In genomic region chr20:61927193-61927825, GRCh38 we compare ENCODE assay signal across 29 cellular contexts.
"Had no signal": no experiment of that assay in that cellular context is flagged by ENCODE, and none has a peak within 500 bp of the region (broad histone marks: within the 10 kb centered on the region; RNA-seq: fewer than 3 reads in every experiment).

No MANE protein-coding gene starts in this region.

- H3K4me3 ChIP-seq: breast epithelium, K562 had no signal

- FAIRE-seq: K562 had no signal

- H3K36me3 ChIP-seq: breast epithelium had no signal

- DNase-seq: activated CD4-positive, alpha-beta T cell treated with anti-CD3 and anti-CD28 coated beads for 48 hours; activated CD4-positive, alpha-beta T cell treated with anti-CD3 and anti-CD28 coated beads, Interleukin-2, amount 50 U/mL, for 48 hours; activated CD4-positive, CD25-positive, alpha-beta regulatory T cell treated with anti-CD3 and anti-CD28 coated beads, Interleukin-2, amount 50 U/mL, for 72 hours; activated gamma-delta T cell treated with Interleukin-2 at 50 U/mL for 16 hours; activated naive CD4-positive, alpha-beta T cell treated with anti-CD3 and anti-CD28 coated beads, Interleukin-2, amount 10 ng/mL, durations not matched to agents 7 days and 5 days; activated naive CD8-positive, alpha-beta T cell treated with anti-CD3 and anti-CD28 coated beads for 36 hours; activated T-cell treated with anti-CD3 and anti-CD28 coated beads for 4 hours; activated T-cell treated with anti-CD3 and anti-CD28 coated beads, Interleukin-2, amount 50 U/mL, for 48 hours; aorta; central memory CD4-positive, alpha-beta T cell; Karpas-422; NCI-H1105 treated with DMSO at 0.1 percent for 48 hours; NCI-H146; NCI-H187 treated with DMSO at 0.1 percent for 48 hours; NCI-H2081 treated with DMSO at 0.1 percent for 48 hours; NCI-H2171 treated with DMSO at 0.1 percent for 48 hours; NCI-H510A treated with DMSO at 0.1 percent for 48 hours; NCI-H69; NK-92 treated with Interleukin-12 subunit alpha and Interleukin-12 subunit beta, amount 100 ng/mL, for 24 hours; OCI-M1; SIG-M5; T-helper 9 cell had no signal

- ATAC-seq: activated T-helper 17 cell treated with anti-CD3 and anti-CD28 coated beads, Interleukin-2, amount 50 U/mL, for 72 hours; K562; Panc1; T-helper 17 cell; WTC11 had no signal

- H3K27ac ChIP-seq: breast epithelium, RWPE1 had no signal

- H3K4me1 ChIP-seq: breast epithelium had no signal
